ENCODE assay signal across 1 cellular context in genomic region chr22:47914481-47915097, GRCh38.
TF ChIP-seq lines count a peak whose summit lies in the region.

No MANE protein-coding gene starts in this region.

TF ChIP-seq in K562, 482 proteins besides CTCF, POLR2A, EP300 and RAD21 (continued from another document):
- no peak for TF ChIP-seq SRF (CRISPR knock-in tag; IDR thresholded peaks at IDR 0.05)
- TF ChIP-seq SMARCC2 (IDR thresholded peaks at IDR 0.05; ENCODE audit: low read depth) = no peak
- no peak for TF ChIP-seq ZNF785 (CRISPR knock-in tag; IDR thresholded peaks at IDR 0.05)
- TF ChIP-seq EGR1 (conservative IDR thresholded peaks at IDR 0.05) = no peak
- 0 out of 2 replicates have a peak, but pooled peaks have one; percentile 7 for TF ChIP-seq MAFG (tag; conservative IDR thresholded peaks at IDR 0.05)
- no peak for TF ChIP-seq ZNF253 (CRISPR knock-in tag; conservative IDR thresholded peaks at IDR 0.05)
- TF ChIP-seq, protein P1, sequence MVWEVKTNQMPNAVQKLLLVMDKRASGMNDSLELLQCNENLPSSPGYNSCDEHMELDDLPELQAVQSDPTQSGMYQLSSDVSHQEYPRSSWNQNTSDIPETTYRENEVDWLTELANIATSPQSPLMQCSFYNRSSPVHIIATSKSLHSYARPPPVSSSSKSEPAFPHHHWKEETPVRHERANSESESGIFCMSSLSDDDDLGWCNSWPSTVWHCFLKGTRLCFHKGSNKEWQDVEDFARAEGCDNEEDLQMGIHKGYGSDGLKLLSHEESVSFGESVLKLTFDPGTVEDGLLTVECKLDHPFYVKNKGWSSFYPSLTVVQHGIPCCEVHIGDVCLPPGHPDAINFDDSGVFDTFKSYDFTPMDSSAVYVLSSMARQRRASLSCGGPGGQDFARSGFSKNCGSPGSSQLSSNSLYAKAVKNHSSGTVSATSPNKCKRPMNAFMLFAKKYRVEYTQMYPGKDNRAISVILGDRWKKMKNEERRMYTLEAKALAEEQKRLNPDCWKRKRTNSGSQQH (CRISPR knock-in tag; IDR thresholded peaks at IDR 0.05) = no peak
- TF ChIP-seq SMARCA4 (IDR thresholded peaks at IDR 0.05) = no peak
- no peak for TF ChIP-seq NFRKB (IDR thresholded peaks at IDR 0.05; ENCODE audit: low read depth)
